23 cellular contexts compared by ENCODE assay signal in the genomic region with DNA sequence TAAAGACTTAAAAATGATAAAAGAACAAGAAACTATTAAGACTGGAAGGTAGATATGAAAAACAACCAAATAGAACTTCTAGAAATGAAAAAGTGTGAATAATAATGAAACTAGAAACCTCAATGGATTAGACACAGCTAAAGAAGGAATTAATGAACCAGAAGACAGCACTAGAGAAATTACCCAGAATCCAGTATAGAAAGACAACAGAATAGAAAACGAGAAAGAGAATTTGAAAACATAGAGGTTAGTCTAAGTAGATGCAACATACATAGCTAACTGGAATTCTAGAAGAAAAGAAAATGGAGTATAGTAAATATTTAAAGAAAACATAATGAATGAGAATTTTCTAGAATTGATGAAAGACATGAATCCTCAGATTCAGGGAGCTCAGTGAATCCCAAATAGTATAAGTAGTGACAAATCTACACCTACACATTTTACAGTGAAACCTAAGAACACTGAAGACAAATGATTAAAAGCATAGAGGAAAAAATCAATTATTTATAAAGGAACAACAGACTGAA.
DNase-seq lines count a peak whose midpoint lies in the region; ATAC-seq, FAIRE-seq and TF ChIP-seq lines count a peak whose summit lies in the region.
"Had no signal": no experiment of that assay in that cellular context is flagged by ENCODE, and none has a peak within 500 bp of the region (broad histone marks: within the 10 kb centered on the region; RNA-seq: fewer than 3 reads in every experiment).

No MANE protein-coding gene starts in this region.

- no peak overlapping the region for H3K27ac Mint-ChIP-seq in CD14-positive monocyte
- H3K27ac Mint-ChIP-seq: CD4-positive, alpha-beta T cell; CD8-positive, alpha-beta T cell had no signal

- H2AFZ ChIP-seq in SK-N-SH (ENCODE audit: low read depth) (no peak overlapping the region), H1 (ENCODE audit: low read length) (no peak overlapping the region)

- H3K4me3 ChIP-seq in SK-N-SH (ENCODE audit: low read depth in 2 of 2, low read length in 1 of 2), result no peak overlapping the region
- peak overlapping the region; percentile 62 for H3K4me3 ChIP-seq in adipocyte (ENCODE audit: low read length)
- no peak overlapping the region for H3K4me3 ChIP-seq in H1 (ENCODE audit: extremely low read depth in 1 of 4, insufficient read depth in 2 of 4, low read depth in 3 of 4, low read length in 4 of 4)
- H3K4me3 ChIP-seq in suprapubic skin, result no peak overlapping the region
- H3K4me3 ChIP-seq: A549, BLaER1, GM12878 had no signal

- no peak overlapping the region for H2BK120ac ChIP-seq in H1 (replicated peaks; ENCODE audit: low read depth, low read length)

- peaks cover 10% of the 10 kb centered on the region for H3F3A ChIP-seq in SK-N-SH (replicated peaks; ENCODE audit: insufficient read depth)

- H3K79me1 ChIP-seq in H1 (ENCODE audit: low read depth, low read length), result no peaks in the 10 kb centered on the region

- H4K20me1 ChIP-seq in SK-N-SH (ENCODE audit: insufficient read depth), result no peaks in the 10 kb centered on the region
- H4K20me1 ChIP-seq in H1 (replicated peaks in 1 of 2; ENCODE audit: control insufficient read depth in 1 of 2, insufficient read depth in 2 of 2, low read length in 2 of 2), result no peaks in the 10 kb centered on the region
- H4K20me1 ChIP-seq: BLaER1 had no signal

- DNase-seq in SK-N-SH (no peak), adipocyte (ENCODE audit: low read depth) (no peak), H1 (ENCODE audit: low read depth in 1 of 2, low spot score in 2 of 2) (no peak), frontal cortex (ENCODE audit: low spot score in 2 of 2) (no peak), CD14-positive monocyte (ENCODE audit: low spot score) (no peak), suprapubic skin (ENCODE audit: low spot score in 2 of 2) (no peak), T-helper 1 cell (no peak)
- DNase-seq: BE2C; C1 segment of cervical spinal cord; Caco-2; Calu3; CD4-positive, alpha-beta T cell; CD8-positive, alpha-beta T cell; DMS79 treated with DMSO at 0.1 percent for 48 hours; GDM1 had no signal

- H3K9me2 ChIP-seq in SK-N-SH, result no peaks in the 10 kb centered on the region

- no peak overlapping the region for H4K5ac ChIP-seq in H1 (ENCODE audit: insufficient read length, low read depth, low read length)

- H2BK15ac ChIP-seq in H1 (ENCODE audit: low read length), result no peak overlapping the region

- H3K4me1 ChIP-seq in SK-N-SH (ENCODE audit: control insufficient read depth in 1 of 2, insufficient read depth in 2 of 2, low read depth in 1 of 2, low read length in 1 of 2), result no peaks in the 10 kb centered on the region
- peaks cover 8% of the 10 kb centered on the region for H3K4me1 ChIP-seq in adipocyte (ENCODE audit: control insufficient read depth, insufficient read depth, low read length)
- H3K4me1 ChIP-seq in H1 (replicated peaks in 1 of 4; ENCODE audit: control insufficient read depth in 3 of 4, insufficient read depth in 4 of 4, low read length in 3 of 4), result peaks cover 0 to 5% (median 0%) of the 10 kb centered on the region in 4 experiments; a peak in 1 of 7 replicates
- H3K4me1 ChIP-seq in suprapubic skin, result no peaks in the 10 kb centered on the region
- H3K4me1 ChIP-seq: A549, BE2C, BLaER1, Caco-2 had no signal

- TF ChIP-seq RAD21 in SK-N-SH (IDR thresholded peaks at IDR 0.05; ENCODE audit: low read length) (no peak), H1 (IDR thresholded peaks at IDR 0.05 in 1 of 2, conservative IDR thresholded peaks at IDR 0.05 in 1 of 2; ENCODE audit: low read depth in 2 of 2, low read length in 2 of 2) (no peak)

- H4K8ac ChIP-seq in H1 (ENCODE audit: extremely low read depth, insufficient read depth, low read length), result no peak overlapping the region

- H3K4me3 Mint-ChIP-seq in CD14-positive monocyte, result no peak overlapping the region
- H3K4me3 Mint-ChIP-seq: CD4-positive, alpha-beta T cell; CD8-positive, alpha-beta T cell had no signal

- no peak overlapping the region for H3K4ac ChIP-seq in H1 (replicated peaks; ENCODE audit: insufficient read length, low read depth, low read length)

- no peak overlapping the region for H2BK5ac ChIP-seq in H1 (ENCODE audit: low read depth, low read length)

- H3K4me2 ChIP-seq in SK-N-SH, result no peak overlapping the region
- H3K4me2 ChIP-seq in H1 (ENCODE audit: insufficient read depth in 1 of 2, low read depth in 2 of 2, low read length in 2 of 2), result no peak overlapping the region
- H3K4me2 ChIP-seq: A549, BLaER1 had no signal

- no peak overlapping the region for H3K18ac ChIP-seq in H1 (ENCODE audit: extremely low read depth, low read length)

- H3K9me3 ChIP-seq in SK-N-SH, result peaks cover 11% of the 10 kb centered on the region
- peaks cover 17% of the 10 kb centered on the region for H3K9me3 ChIP-seq in adipocyte (ENCODE audit: control insufficient read depth, low read length)
- H3K9me3 ChIP-seq in H1 (ENCODE audit: insufficient read depth in 2 of 2, low read depth in 1 of 2, low read length in 1 of 2), result peaks cover 0 to 4% of the 10 kb centered on the region in 2 experiments; a peak in 2 of 4 replicates
- no peaks in the 10 kb centered on the region for H3K9me3 ChIP-seq in suprapubic skin
- H3K9me3 ChIP-seq: BE2C had no signal

- POLR2A ChIA-PET in SK-N-SH (lab: Yijun Ruan, JAX) (no interaction called here), H1 (lab: Charles Lee; ENCODE audit: partially characterized antibody) (interaction anchor here (0.7 kb wide), 1 partner anchor 203 kb away, joined by 3 read pairs; no protein-coding TSS in a partner anchor)

- no peak overlapping the region for H4K91ac ChIP-seq in H1 (replicated peaks; ENCODE audit: insufficient read length, low read length)

- H3K56ac ChIP-seq in H1 (replicated peaks; ENCODE audit: insufficient read length, low read depth, low read length), result no peak overlapping the region

- no peak overlapping the region for H2BK20ac ChIP-seq in H1 (ENCODE audit: low read length)

- no peaks in the 10 kb centered on the region for H3K4me1 Mint-ChIP-seq in CD14-positive monocyte

- no peak overlapping the region for H2BK12ac ChIP-seq in H1 (ENCODE audit: low read depth, low read length)

- H3K27me3 ChIP-seq in SK-N-SH (ENCODE audit: insufficient read depth), result no peaks in the 10 kb centered on the region
- no peaks in the 10 kb centered on the region for H3K27me3 ChIP-seq in adipocyte (replicated peaks; ENCODE audit: control insufficient read depth, insufficient read depth, low read length)
- H3K27me3 ChIP-seq in H1 (replicated peaks in 1 of 4; ENCODE audit: control insufficient read depth in 3 of 4, extremely low read depth in 1 of 4, insufficient read depth in 3 of 4, low read length in 3 of 4), result no peaks in the 10 kb centered on the region
- no peaks in the 10 kb centered on the region for H3K27me3 ChIP-seq in suprapubic skin
- H3K27me3 ChIP-seq: BE2C, BLaER1 had no signal

- WGBS in SK-N-SH (ENCODE audit: low lambda C conversion rate), result 87% methylated on average over 1 of the region's 1 CpG
- 79% methylated on average over 1 of the region's 1 CpG; no CpG with 5 or more reads in 1 of the 2 experiments for WGBS in H1 (ENCODE audit: extremely low coverage in 1 of 2, insufficient coverage in 1 of 2, insufficient read length in 1 of 2, insufficient replicate concordance in 2 of 2, low coverage in 1 of 2, low lambda C conversion rate in 2 of 2, missing lambda C conversion rate in 1 of 2), 2 experiments
- WGBS in suprapubic skin, result 96% methylated on average over 1 of the region's 1 CpG

- no peak overlapping the region for H3K14ac ChIP-seq in H1 (ENCODE audit: insufficient read length)

- H3K23me2 ChIP-seq in H1 (ENCODE audit: low read depth, low read length), result no peaks in the 10 kb centered on the region

- no peak overlapping the region for H2AK5ac ChIP-seq in H1 (ENCODE audit: low read depth, low read length)

- H3K23ac ChIP-seq in H1 (ENCODE audit: insufficient read length), result no peak overlapping the region

- no peak for FAIRE-seq in H1 (lab: Jason Lieb, UNC)
- FAIRE-seq in frontal cortex (lab: Jason Lieb, UNC), result peak; percentile 63
- FAIRE-seq: A549, D721Med, GM12878, GM12892, GM18507 had no signal

- no peak for TF ChIP-seq EP300 in SK-N-SH (IDR thresholded peaks at IDR 0.05; ENCODE audit: borderline replicate concordance in 1 of 2, low read depth in 1 of 2, low read length in 1 of 2)
- no peak for TF ChIP-seq EP300 in H1 (IDR thresholded peaks at IDR 0.05; ENCODE audit: borderline replicate concordance in 1 of 2, low read depth in 2 of 2, low read length in 2 of 2)
- no peak for TF ChIP-seq EP300 in suprapubic skin (IDR thresholded peaks at IDR 0.05)

- H3K36me3 ChIP-seq in SK-N-SH (replicated peaks in 1 of 2; ENCODE audit: control insufficient read depth in 1 of 2, insufficient read depth in 2 of 2, low read length in 1 of 2) (peaks cover 0 to 67% of the 10 kb centered on the region in 2 experiments), adipocyte (ENCODE audit: control insufficient read depth, insufficient read depth, low read length, severe bottlenecking) (peaks cover 66% of the 10 kb centered on the region), H1 (ENCODE audit: control insufficient read depth in 2 of 4, insufficient read depth in 4 of 4, low read length in 3 of 4) (no peaks in the 10 kb centered on the region), suprapubic skin (no peaks in the 10 kb centered on the region)
- H3K36me3 ChIP-seq: BE2C, BLaER1 had no signal

- peaks cover 2 to 10% (median 9%) of the 10 kb centered on the region in 7 donors for H3K9me3 Mint-ChIP-seq in CD14-positive monocyte

- H3K27ac ChIP-seq in SK-N-SH (ENCODE audit: low read depth in 2 of 2, low read length in 1 of 2), result no peak overlapping the region
- H3K27ac ChIP-seq in H1 (ENCODE audit: low read depth, low read length), result no peak overlapping the region
- no peak overlapping the region for H3K27ac ChIP-seq in suprapubic skin
- H3K27ac ChIP-seq: 22Rv1, A549, BLaER1 had no signal

- no peak for ATAC-seq in SK-N-SH treated with all-trans-retinoic acid at 6 μM for 48 hours
- ATAC-seq: A549; CD8-positive, alpha-beta T cell; GM12878 had no signal

- H3K9ac ChIP-seq in SK-N-SH (no peak overlapping the region), adipocyte (ENCODE audit: low read length) (no peak overlapping the region), H1 (replicated peaks in 1 of 4; ENCODE audit: extremely low read depth in 1 of 4, low read depth in 3 of 4, low read length in 3 of 4) (no peak overlapping the region)
- H3K9ac ChIP-seq: BLaER1 had no signal

- no peak for TF ChIP-seq POLR2A in H1 (IDR thresholded peaks at IDR 0.05; ENCODE audit: control extremely low read depth in 1 of 2, low read depth in 2 of 2, low read length in 2 of 2)
- TF ChIP-seq POLR2A in suprapubic skin (IDR thresholded peaks at IDR 0.05), result no peak

- intact Hi-C loops in CD14-positive monocyte (cut with micrococcal nuclease), result no loop called here

- H3K79me2 ChIP-seq in SK-N-SH (ENCODE audit: insufficient read depth) (peaks cover 6% of the 10 kb centered on the region; the same call in 1 of the 2 replicates), H1 (ENCODE audit: control insufficient read depth in 1 of 2, insufficient read depth in 2 of 2, low read length in 2 of 2) (no peaks in the 10 kb centered on the region)

- H3K36me3 Mint-ChIP-seq in CD14-positive monocyte, result no peaks in the 10 kb centered on the region
- H3K36me3 Mint-ChIP-seq: CD8-positive, alpha-beta T cell had no signal

- CTCF ChIA-PET in SK-N-SH (lab: Yijun Ruan, JAX), result interaction anchor here (0.9 to 1.6 kb wide), 3 partner anchors 12 to 404 kb away, joined by 3 to 4 read pairs (median 3); no protein-coding TSS in a partner anchor
- CTCF ChIA-PET in H1 (lab: Charles Lee; ENCODE audit: partially characterized antibody), result no interaction called here

- TF ChIP-seq CTCF in SK-N-SH (IDR thresholded peaks at IDR 0.05) (no peak), H1 (IDR thresholded peaks at IDR 0.05; ENCODE audit: control extremely low read depth in 1 of 3, insufficient read depth in 1 of 3, low read depth in 1 of 3, low read length in 3 of 3) (no peak), CD14-positive monocyte (IDR thresholded peaks at IDR 0.05) (no peak), suprapubic skin (IDR thresholded peaks at IDR 0.05) (no peak)

- H3K27me3 Mint-ChIP-seq in CD14-positive monocyte (ENCODE audit: low read depth in 3 of 3), result peaks cover 0 to 9% (median 2%) of the 10 kb centered on the region in 3 donors
